Comparison of ENCODE assay signal across 22 cellular contexts in genomic region chr3:125366132-125366531, GRCh38.
"Had no signal": no experiment of that assay in that cellular context is flagged by ENCODE, and none has a peak within 500 bp of the region (broad histone marks: within the 10 kb centered on the region; RNA-seq: fewer than 3 reads in every experiment).

No MANE protein-coding gene starts in this region.

- H3K9me3 Mint-ChIP-seq: activated naive CD8-positive, alpha-beta T cell treated with anti-CD3 and anti-CD28 coated beads for 36 hours; WTC11 had no signal

- H3K27me3 Mint-ChIP-seq: activated CD4-positive, alpha-beta T cell treated with anti-CD3 and anti-CD28 coated beads for 36 hours; activated naive CD8-positive, alpha-beta T cell treated with anti-CD3 and anti-CD28 coated beads for 36 hours had no signal

- ATAC-seq: activated CD4-positive, alpha-beta T cell treated with anti-CD3 and anti-CD28 coated beads for 36 hours; left lung; psoas muscle; right cardiac atrium; upper lobe of right lung; WTC11 had no signal

- H3K27ac ChIP-seq: dorsolateral prefrontal cortex, left lung, neural progenitor cell, psoas muscle, testis, upper lobe of right lung had no signal

- H3K36me3 Mint-ChIP-seq: WTC11 had no signal

- H3K27ac Mint-ChIP-seq: activated naive CD8-positive, alpha-beta T cell treated with anti-CD3 and anti-CD28 coated beads for 36 hours; neural progenitor cell; WTC11 had no signal

- H3K4me1 ChIP-seq: neural progenitor cell had no signal

- DNase-seq: activated CD4-positive, alpha-beta T cell treated with anti-CD3 and anti-CD28 coated beads for 36 hours; activated CD4-positive, alpha-beta T cell treated with anti-CD3 and anti-CD28 coated beads, Interleukin-2, amount 50 U/mL, for 48 hours; activated gamma-delta T cell; activated naive CD8-positive, alpha-beta T cell treated with anti-CD3 and anti-CD28 coated beads for 36 hours; amygdala; dorsolateral prefrontal cortex; erythroblast; foreskin melanocyte; glutamatergic neuron; hippocampal formation; left lung; midbrain; psoas muscle; right cardiac atrium; SW 1271; testis; upper lobe of right lung had no signal

- H3K36me3 ChIP-seq: left lung, neural progenitor cell, upper lobe of right lung had no signal

- H3K27me3 ChIP-seq: dorsolateral prefrontal cortex, left lung, neural progenitor cell, testis, upper lobe of right lung had no signal

- H3K9me3 ChIP-seq: left lung, psoas muscle, testis, upper lobe of right lung had no signal

- H3K4me3 ChIP-seq: dorsolateral prefrontal cortex, left lung, neural progenitor cell, psoas muscle, testis, upper lobe of right lung had no signal

- H3K4me3 Mint-ChIP-seq: activated CD4-positive, alpha-beta T cell treated with anti-CD3 and anti-CD28 coated beads for 36 hours; activated naive CD8-positive, alpha-beta T cell treated with anti-CD3 and anti-CD28 coated beads for 36 hours; neural progenitor cell; WTC11 had no signal

- FAIRE-seq: colon, endometrium, keratinocyte had no signal
